12 cellular contexts compared by ENCODE assay signal in genomic region chr16:86457621-86458456, GRCh38. TPM values are rescaled to one million over a fixed set of nuclear protein-coding genes. Genes with fewer than 3 reads are reported as not detected.
DNase-seq lines count a peak whose midpoint lies in the region; ATAC-seq and TF ChIP-seq lines count a peak whose summit lies in the region.
"Had no signal": no experiment of that assay in that cellular context is flagged by ENCODE, and none has a peak within 500 bp of the region (broad histone marks: within the 10 kb centered on the region; RNA-seq: fewer than 3 reads in every experiment).

No MANE protein-coding gene starts in this region.

- peaks cover 90% of the 10 kb centered on the region for H3K27me3 ChIP-seq in left ventricle myocardium inferior (ENCODE audit: low read depth)
- H3K27me3 ChIP-seq in stomach smooth muscle (ENCODE audit: control insufficient read depth in 1 of 2, insufficient read depth in 2 of 2, low read length in 2 of 2), result peaks cover 0 to 2% of the 10 kb centered on the region in 2 donors

- H3K36me3 Mint-ChIP-seq in chondrocyte (ENCODE audit: low read depth), result no peaks in the 10 kb centered on the region

- H3K27ac ChIP-seq in left ventricle myocardium inferior (replicated peaks) (peak overlapping the region; percentile 33), stomach smooth muscle (ENCODE audit: low read length) (peak overlapping the region; percentile 92)
- H3K27ac ChIP-seq: breast epithelium had no signal

- TF ChIP-seq CTCF in left ventricle myocardium inferior (IDR thresholded peaks at IDR 0.05; ENCODE audit: borderline replicate concordance) (no peak), chondrocyte (IDR thresholded peaks at IDR 0.05) (no peak)

- H3K4me1 Mint-ChIP-seq in chondrocyte (ENCODE audit: low read depth), result no peaks in the 10 kb centered on the region
- H3K4me1 Mint-ChIP-seq: activated CD4-positive, alpha-beta T cell treated with anti-CD3 and anti-CD28 coated beads for 36 hours; activated T-helper 17 cell treated with anti-CD3 and anti-CD28 coated beads, Interleukin-2, amount 50 U/mL, for 72 hours had no signal

- no peaks in the 10 kb centered on the region for H3K4me1 ChIP-seq in left ventricle myocardium inferior
- peaks cover 55% of the 10 kb centered on the region for H3K4me1 ChIP-seq in stomach smooth muscle (ENCODE audit: control insufficient read depth, insufficient read depth, low read length)
- H3K4me1 ChIP-seq: breast epithelium had no signal

- H3K36me3 ChIP-seq in left ventricle myocardium inferior (no peaks in the 10 kb centered on the region), stomach smooth muscle (ENCODE audit: control insufficient read depth in 2 of 2, insufficient read depth in 2 of 2, low read length in 2 of 2) (no peaks in the 10 kb centered on the region)
- H3K36me3 ChIP-seq: breast epithelium had no signal

- H3K4me3 ChIP-seq in left ventricle myocardium inferior (no peak overlapping the region), stomach smooth muscle (ENCODE audit: low read length in 2 of 2) (peak overlapping the region in 1 of 2 donors; percentile 49)
- H3K4me3 ChIP-seq: breast epithelium had no signal

- H3K27me3 Mint-ChIP-seq in chondrocyte (ENCODE audit: low read depth), result peaks cover 63% of the 10 kb centered on the region

- intact Hi-C loops in left ventricle myocardium inferior (cut with micrococcal nuclease), result no loop called here

- DNase-seq in GM04503 (ENCODE audit: low read depth) (peak; percentile 73), amniotic epithelial cell (ENCODE audit: low read depth) (peak; percentile 94), left ventricle myocardium inferior (no peak), chondrocyte (ENCODE audit: low spot score) (no peak), NCI-H1105 (lab: John Stamatoyannopoulos, UW) (no peak)
- DNase-seq: activated CD4-positive, alpha-beta T cell treated with anti-CD3 and anti-CD28 coated beads for 36 hours; stimulated activated naive CD8-positive, alpha-beta T cell treated with anti-CD3 and anti-CD28 coated beads, Interleukin-15, Interleukin-2, amounts not matched to agents 100 U/mL and 50 U/mL, for 24 hours had no signal

- H3K27ac Mint-ChIP-seq in chondrocyte (ENCODE audit: unreplicated experiment), result no peak overlapping the region
- H3K27ac Mint-ChIP-seq: activated CD4-positive, alpha-beta T cell treated with anti-CD3 and anti-CD28 coated beads for 36 hours; activated T-helper 17 cell treated with anti-CD3 and anti-CD28 coated beads, Interleukin-2, amount 50 U/mL, for 72 hours had no signal

- no peak overlapping the region for H3K4me3 Mint-ChIP-seq in chondrocyte (ENCODE audit: unreplicated experiment)
- H3K4me3 Mint-ChIP-seq: activated CD4-positive, alpha-beta T cell treated with anti-CD3 and anti-CD28 coated beads for 36 hours; activated T-helper 17 cell treated with anti-CD3 and anti-CD28 coated beads, Interleukin-2, amount 50 U/mL, for 72 hours had no signal

- peak overlapping the region; percentile 60 to 66 for H3K9ac ChIP-seq in stomach smooth muscle (ENCODE audit: low read length in 2 of 2)

- H3K9me3 Mint-ChIP-seq in chondrocyte (ENCODE audit: low read depth), result peaks cover 13% of the 10 kb centered on the region

- H3K9me3 ChIP-seq in left ventricle myocardium inferior (replicated peaks) (peaks cover 12% of the 10 kb centered on the region), stomach smooth muscle (ENCODE audit: control insufficient read depth in 2 of 2, low read length in 2 of 2) (peaks cover 0 to 8% of the 10 kb centered on the region in 2 donors)

- ATAC-seq in HG02763 (IDR thresholded peaks at IDR 0.05; ENCODE audit: unreplicated experiment), result no peak
- ATAC-seq in HG03439 (IDR thresholded peaks at IDR 0.05; ENCODE audit: unreplicated experiment), result no peak
- ATAC-seq: activated CD4-positive, alpha-beta T cell treated with anti-CD3 and anti-CD28 coated beads for 36 hours; activated T-helper 17 cell treated with anti-CD3 and anti-CD28 coated beads, Interleukin-2, amount 50 U/mL, for 72 hours; stimulated activated naive CD8-positive, alpha-beta T cell treated with anti-CD3 and anti-CD28 coated beads, Interleukin-15, Interleukin-2, amounts not matched to agents 100 U/mL and 50 U/mL, for 24 hours had no signal

RNA-seq across cellular contexts. Expression of gene FOXF1, which starts 52.5 kb away (rescaled TPM):
- 0.33 TPM for total RNA-seq in left ventricle myocardium inferior
- not detected in 3 replicates for total RNA-seq in chondrocyte
- total RNA-seq: activated CD4-positive, alpha-beta T cell treated with anti-CD3 and anti-CD28 coated beads for 36 hours; activated T-helper 17 cell treated with anti-CD3 and anti-CD28 coated beads, Interleukin-2, amount 50 U/mL, for 72 hours had no signal

Comparison
In these comparisons a context has a peak if more than half of its experiments do, and no peak if none do; other contexts are left out.
1. DNase-seq: peak in GM04503 (single experiment) and amniotic epithelial cell (single experiment); none in left ventricle myocardium inferior (single experiment), chondrocyte (single experiment) and NCI-H1105 (single experiment).